1 cellular context compared by ENCODE assay signal in the genomic region with DNA sequence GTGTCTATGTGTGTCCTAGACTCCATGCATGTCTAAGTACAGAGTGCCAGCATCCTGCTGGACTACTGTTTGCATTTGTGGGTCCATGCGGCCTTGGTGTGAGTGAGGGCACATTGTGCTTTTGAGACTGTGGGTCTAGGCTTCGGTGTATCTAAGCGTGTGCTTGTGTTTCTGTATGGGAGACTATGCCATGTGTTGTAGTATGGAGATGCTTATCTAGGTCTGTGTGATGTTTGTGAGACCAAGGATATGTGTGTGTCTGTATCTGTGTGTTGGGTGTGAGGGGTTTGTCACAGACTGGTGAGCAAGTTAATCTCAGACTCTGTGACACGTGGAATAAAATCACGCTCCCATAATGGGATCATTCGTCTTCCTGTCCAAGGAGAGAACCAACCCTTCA.
TF ChIP-seq lines count a peak whose summit lies in the region.

No MANE protein-coding gene starts in this region.

TF ChIP-seq in HCT116, 20 proteins besides CTCF, POLR2A, EP300 and RAD21 (continued from another document):
- TF ChIP-seq, protein P1, sequence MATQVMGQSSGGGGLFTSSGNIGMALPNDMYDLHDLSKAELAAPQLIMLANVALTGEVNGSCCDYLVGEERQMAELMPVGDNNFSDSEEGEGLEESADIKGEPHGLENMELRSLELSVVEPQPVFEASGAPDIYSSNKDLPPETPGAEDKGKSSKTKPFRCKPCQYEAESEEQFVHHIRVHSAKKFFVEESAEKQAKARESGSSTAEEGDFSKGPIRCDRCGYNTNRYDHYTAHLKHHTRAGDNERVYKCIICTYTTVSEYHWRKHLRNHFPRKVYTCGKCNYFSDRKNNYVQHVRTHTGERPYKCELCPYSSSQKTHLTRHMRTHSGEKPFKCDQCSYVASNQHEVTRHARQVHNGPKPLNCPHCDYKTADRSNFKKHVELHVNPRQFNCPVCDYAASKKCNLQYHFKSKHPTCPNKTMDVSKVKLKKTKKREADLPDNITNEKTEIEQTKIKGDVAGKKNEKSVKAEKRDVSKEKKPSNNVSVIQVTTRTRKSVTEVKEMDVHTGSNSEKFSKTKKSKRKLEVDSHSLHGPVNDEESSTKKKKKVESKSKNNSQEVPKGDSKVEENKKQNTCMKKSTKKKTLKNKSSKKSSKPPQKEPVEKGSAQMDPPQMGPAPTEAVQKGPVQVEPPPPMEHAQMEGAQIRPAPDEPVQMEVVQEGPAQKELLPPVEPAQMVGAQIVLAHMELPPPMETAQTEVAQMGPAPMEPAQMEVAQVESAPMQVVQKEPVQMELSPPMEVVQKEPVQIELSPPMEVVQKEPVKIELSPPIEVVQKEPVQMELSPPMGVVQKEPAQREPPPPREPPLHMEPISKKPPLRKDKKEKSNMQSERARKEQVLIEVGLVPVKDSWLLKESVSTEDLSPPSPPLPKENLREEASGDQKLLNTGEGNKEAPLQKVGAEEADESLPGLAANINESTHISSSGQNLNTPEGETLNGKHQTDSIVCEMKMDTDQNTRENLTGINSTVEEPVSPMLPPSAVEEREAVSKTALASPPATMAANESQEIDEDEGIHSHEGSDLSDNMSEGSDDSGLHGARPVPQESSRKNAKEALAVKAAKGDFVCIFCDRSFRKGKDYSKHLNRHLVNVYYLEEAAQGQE (IDR thresholded peaks at IDR 0.05; ENCODE audit: low read depth): no peak
- TF ChIP-seq, protein P2, sequence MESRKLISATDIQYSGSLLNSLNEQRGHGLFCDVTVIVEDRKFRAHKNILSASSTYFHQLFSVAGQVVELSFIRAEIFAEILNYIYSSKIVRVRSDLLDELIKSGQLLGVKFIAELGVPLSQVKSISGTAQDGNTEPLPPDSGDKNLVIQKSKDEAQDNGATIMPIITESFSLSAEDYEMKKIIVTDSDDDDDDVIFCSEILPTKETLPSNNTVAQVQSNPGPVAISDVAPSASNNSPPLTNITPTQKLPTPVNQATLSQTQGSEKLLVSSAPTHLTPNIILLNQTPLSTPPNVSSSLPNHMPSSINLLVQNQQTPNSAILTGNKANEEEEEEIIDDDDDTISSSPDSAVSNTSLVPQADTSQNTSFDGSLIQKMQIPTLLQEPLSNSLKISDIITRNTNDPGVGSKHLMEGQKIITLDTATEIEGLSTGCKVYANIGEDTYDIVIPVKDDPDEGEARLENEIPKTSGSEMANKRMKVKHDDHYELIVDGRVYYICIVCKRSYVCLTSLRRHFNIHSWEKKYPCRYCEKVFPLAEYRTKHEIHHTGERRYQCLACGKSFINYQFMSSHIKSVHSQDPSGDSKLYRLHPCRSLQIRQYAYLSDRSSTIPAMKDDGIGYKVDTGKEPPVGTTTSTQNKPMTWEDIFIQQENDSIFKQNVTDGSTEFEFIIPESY (IDR thresholded peaks at IDR 0.05; ENCODE audit: extremely low read depth, insufficient replicate concordance, low read length): no peak
- TF ChIP-seq POLR2AphosphoS5 (IDR thresholded peaks at IDR 0.05; ENCODE audit: low read depth, low read length): no peak
- TF ChIP-seq SP1 (IDR thresholded peaks at IDR 0.05; ENCODE audit: low read depth): no peak
- TF ChIP-seq, protein P3, sequence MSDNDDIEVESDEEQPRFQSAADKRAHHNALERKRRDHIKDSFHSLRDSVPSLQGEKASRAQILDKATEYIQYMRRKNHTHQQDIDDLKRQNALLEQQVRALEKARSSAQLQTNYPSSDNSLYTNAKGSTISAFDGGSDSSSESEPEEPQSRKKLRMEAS (IDR thresholded peaks at IDR 0.05): no peak
- no peak for TF ChIP-seq FOSL1 (IDR thresholded peaks at IDR 0.05; ENCODE audit: low read depth)
TF ChIP-seq in HCT116: peak in this region for 0.
